In genomic region chr20:51363378-51363777, GRCh38 we compare ENCODE assay signal across 22 cellular contexts.
A peak's percentile ranks its signal among the peaks of the same experiment; 100 is the strongest.
DNase-seq lines count a peak whose midpoint lies in the region; ATAC-seq and TF ChIP-seq lines count a peak whose summit lies in the region.
"Had no signal": no experiment of that assay in that cellular context is flagged by ENCODE, and none has a peak within 500 bp of the region (broad histone marks: within the 10 kb centered on the region; RNA-seq: fewer than 3 reads in every experiment).

No MANE protein-coding gene starts in this region.

- H3K9ac ChIP-seq in IMR-90 (ENCODE audit: low read depth, low read length): no peak overlapping the region
- H3K9ac ChIP-seq: BLaER1, KMS-11 had no signal

- no peak overlapping the region for H2BK5ac ChIP-seq in IMR-90 (ENCODE audit: low read depth, low read length, poor library complexity, severe bottlenecking)

- H2BK120ac ChIP-seq in IMR-90 (ENCODE audit: low read depth, low read length): peak overlapping the region; percentile 72; the same call in 1 of the 2 replicates

- H3K18ac ChIP-seq in IMR-90 (ENCODE audit: low read depth, low read length): no peak overlapping the region

- H2BK15ac ChIP-seq in IMR-90 (ENCODE audit: low read depth, low read length): 0 out of 3 replicates have a peak overlapping the region, but pooled peaks have one; percentile 42

- peaks cover 4% of the 10 kb centered on the region for H4K20me1 ChIP-seq in IMR-90 (ENCODE audit: insufficient read depth, low read length)
- no peaks in the 10 kb centered on the region for H4K20me1 ChIP-seq in osteoblast (ENCODE audit: insufficient read depth, low read length)
- H4K20me1 ChIP-seq: BLaER1 had no signal

- no TSS peak for BruUV-seq in IMR-90 (replicated peaks; lab: Mats Ljungman, UMichigan)

- dilution Hi-C loops in IMR-90 (cut with HindIII; ENCODE audit: low sequenced_read_pairs, unreplicated experiment): no loop called here

- peak overlapping the region; percentile 67 for H2AK5ac ChIP-seq in IMR-90 (ENCODE audit: low read depth, low read length)

- H3K4ac ChIP-seq in IMR-90 (ENCODE audit: low read depth, low read length): peak overlapping the region; percentile 85

- peaks cover 35% of the 10 kb centered on the region for H3K9me1 ChIP-seq in IMR-90 (ENCODE audit: insufficient read depth, low read length)

- H3K27ac ChIP-seq in ACC112 (ENCODE audit: low read depth, low read length): peak overlapping the region; percentile 99; the same call in 1 of the 2 replicates
- no peak overlapping the region; the same call in 1 of the 2 replicates for H3K27ac ChIP-seq in IMR-90 (ENCODE audit: insufficient read depth, low read length)
- peak overlapping the region; percentile 100 for H3K27ac ChIP-seq in osteoblast (ENCODE audit: low read depth, low read length)
- H3K27ac ChIP-seq: BLaER1, KMS-11, PC-9, SJCRH30 had no signal

- no peak overlapping the region for H2AK9ac ChIP-seq in IMR-90 (replicated peaks; ENCODE audit: low read depth, low read length, poor library complexity)

- no peak overlapping the region for H4K5ac ChIP-seq in IMR-90 (ENCODE audit: low read depth, low read length)

- H3K4me1 ChIP-seq in ACC112 (ENCODE audit: control insufficient read depth, insufficient read depth, low read length, unreplicated experiment): peaks cover 46% of the 10 kb centered on the region
- peaks cover 23% of the 10 kb centered on the region for H3K4me1 ChIP-seq in IMR-90 (ENCODE audit: control insufficient read depth, insufficient read depth, low read length)
- peaks cover 39% of the 10 kb centered on the region for H3K4me1 ChIP-seq in osteoblast (ENCODE audit: insufficient read depth, low read length)

- CTCF ChIA-PET in IMR-90 (lab: Yijun Ruan, JAX): no interaction called here

- TF ChIP-seq RAD21 in IMR-90 (IDR thresholded peaks at IDR 0.05; ENCODE audit: low read length): no peak

- peaks cover 0 to 32% of the 10 kb centered on the region in 2 experiments; a peak in 2 of 4 replicates for H3K79me1 ChIP-seq in IMR-90 (ENCODE audit: low read depth in 1 of 2, low read length in 2 of 2)

- DNase-seq in IMR-90 (no peak), osteoblast (ENCODE audit: insufficient read length, low spot score, missing footprints) (no peak), MG63 (no peak), nucleus accumbens (lab: John Stamatoyannopoulos, UW) (no peak)
- no peak for DNase-seq in activated T-cell treated with anti-CD3 and anti-CD28 coated beads, Interleukin-2, amount 50 U/mL, for 1 hour
- DNase-seq: Calu3; CD4-positive, alpha-beta memory T cell; GF-D8; HCEC 1CT; NCI-H1048; NCI-H1436 treated with DMSO at 0.1 percent for 48 hours; NCI-H2029; NCI-H526; PC-9; SJCRH30 had no signal

- ATAC-seq in GM18868 (IDR thresholded peaks at IDR 0.05; ENCODE audit: unreplicated experiment) (peak; percentile 51), IMR-90 (ENCODE audit: low read depth) (no peak)
- ATAC-seq: A549, GM23338, HepG2 had no signal

- TF ChIP-seq CTCF in IMR-90 (conservative IDR thresholded peaks at IDR 0.05; ENCODE audit: low read depth, low read length) (no peak), osteoblast (IDR thresholded peaks at IDR 0.05; ENCODE audit: extremely low read depth, low read depth, low read length) (no peak)

- H3K23ac ChIP-seq in IMR-90 (ENCODE audit: low read depth, low read length): no peak overlapping the region

- POLR2A ChIA-PET in IMR-90 (lab: Charles Lee; ENCODE audit: unreplicated experiment): no interaction called here

- no CpG with 5 or more reads among the region's 2 CpGs for WGBS in IMR-90 (ENCODE audit: extremely low coverage in 2 of 2, insufficient read length in 1 of 2), 2 experiments

- H3K4me2 ChIP-seq in IMR-90 (ENCODE audit: low read depth, low read length) (no peak overlapping the region), osteoblast (ENCODE audit: insufficient read depth, low read length) (no peak overlapping the region)
- H3K4me2 ChIP-seq: A549, BLaER1, GM23338, KMS-11, PC-9 had no signal

- H3K36me3 ChIP-seq in ACC112 (ENCODE audit: insufficient read depth, low read length): peaks cover 6% of the 10 kb centered on the region; the same call in 1 of the 2 replicates
- no peaks in the 10 kb centered on the region for H3K36me3 ChIP-seq in IMR-90 (ENCODE audit: control insufficient read depth, insufficient read depth, low read length)
- no peaks in the 10 kb centered on the region for H3K36me3 ChIP-seq in osteoblast (ENCODE audit: insufficient read depth, low read length)
- no peaks in the 10 kb centered on the region for H3K36me3 ChIP-seq in MG63
- H3K36me3 ChIP-seq: BLaER1, SJCRH30 had no signal

- H4K8ac ChIP-seq in IMR-90 (ENCODE audit: low read depth in 2 of 2, low read length in 2 of 2): no peak overlapping the region

- 0 out of 2 replicates have a peak overlapping the region, but pooled peaks have one; percentile 28 for H3K14ac ChIP-seq in IMR-90 (replicated peaks; ENCODE audit: low read depth, low read length)

- intact Hi-C loops in IMR-90 (cut with micrococcal nuclease): no loop called here

- no peak overlapping the region for H4K91ac ChIP-seq in IMR-90 (ENCODE audit: insufficient read depth, low read depth, low read length)

- peak overlapping the region; percentile 94; the same call in 1 of the 2 replicates for H2BK20ac ChIP-seq in IMR-90 (ENCODE audit: low read depth, low read length)

- H3K27me3 ChIP-seq in ACC112 (ENCODE audit: insufficient read depth, low read length) (no peaks in the 10 kb centered on the region), IMR-90 (ENCODE audit: control insufficient read depth, insufficient read depth, low read length) (no peaks in the 10 kb centered on the region), osteoblast (ENCODE audit: insufficient read depth, low read length) (no peaks in the 10 kb centered on the region), MG63 (no peaks in the 10 kb centered on the region)
- H3K27me3 ChIP-seq: BLaER1, SJCRH30 had no signal

- in situ Hi-C loops in IMR-90 (cut with MboI; ENCODE audit: low sequenced_read_pairs): no loop called here

- H3K56ac ChIP-seq in IMR-90 (ENCODE audit: extremely low read depth, insufficient read depth, low read length): no peak overlapping the region

- H2AFZ ChIP-seq in ACC112 (ENCODE audit: low read length, unreplicated experiment): no peak overlapping the region
- H2AFZ ChIP-seq in IMR-90 (replicated peaks; ENCODE audit: low read length, poor library complexity): no peak overlapping the region
- H2AFZ ChIP-seq in osteoblast (ENCODE audit: low read length): no peak overlapping the region
- H2AFZ ChIP-seq: GM23338, PC-9 had no signal

- H3K4me3 ChIP-seq in ACC112 (ENCODE audit: low read depth, low read length) (no peak overlapping the region), IMR-90 (ENCODE audit: insufficient read depth, low read depth, low read length) (no peak overlapping the region), osteoblast (ENCODE audit: insufficient read depth, low read length) (no peak overlapping the region), MG63 (no peak overlapping the region)
- H3K4me3 ChIP-seq: A549, BLaER1, GM23338, PC-9, SJCRH30 had no signal

- H3K9me3 ChIP-seq in IMR-90 (ENCODE audit: control insufficient read depth, insufficient read depth, low read length) (no peaks in the 10 kb centered on the region; the same call in 1 of the 2 replicates), osteoblast (ENCODE audit: low read depth, low read length) (peaks cover 4% of the 10 kb centered on the region), MG63 (peaks cover 7% of the 10 kb centered on the region)

- TF ChIP-seq POLR2A in IMR-90 (IDR thresholded peaks at IDR 0.05; ENCODE audit: low read depth, low read length): no peak

- no peaks in the 10 kb centered on the region for H3K79me2 ChIP-seq in ACC112 (ENCODE audit: control insufficient read depth, insufficient read depth, low read length, unreplicated experiment)
- H3K79me2 ChIP-seq in osteoblast (ENCODE audit: insufficient read depth, low read length): no peaks in the 10 kb centered on the region

TF ChIP-seq in IMR-90, 13 proteins besides CTCF, POLR2A, EP300 and RAD21:
- TF ChIP-seq ELK1 (IDR thresholded peaks at IDR 0.05; ENCODE audit: borderline replicate concordance, low read depth, low read length) (no peak), USF2 (IDR thresholded peaks at IDR 0.05; ENCODE audit: low read depth, low read length) (no peak), RFX5 (IDR thresholded peaks at IDR 0.05; ENCODE audit: low read depth, low read length) (no peak), FOS (IDR thresholded peaks at IDR 0.05; ENCODE audit: low read depth, low read length) (no peak), RCOR1 (IDR thresholded peaks at IDR 0.05; ENCODE audit: insufficient replicate concordance, low read length) (no peak), CHD1 (IDR thresholded peaks at IDR 0.05; ENCODE audit: low read depth, low read length) (no peak), SMC3 (IDR thresholded peaks at IDR 0.05; ENCODE audit: low read depth, low read length) (no peak), CEBPB (IDR thresholded peaks at IDR 0.05; ENCODE audit: low read depth, low read length) (no peak), MAZ (IDR thresholded peaks at IDR 0.05; ENCODE audit: borderline replicate concordance, low read depth, low read length) (no peak), BHLHE40 (IDR thresholded peaks at IDR 0.05; ENCODE audit: low read depth, low read length) (no peak), MAFK (IDR thresholded peaks at IDR 0.05; ENCODE audit: low read depth, low read length) (no peak), MXI1 (IDR thresholded peaks at IDR 0.05; ENCODE audit: borderline replicate concordance, low read depth, low read length) (no peak), NFE2L2 (IDR thresholded peaks at IDR 0.05; ENCODE audit: low read depth, low read length) (no peak)
